ENCODE assay signal across 29 cellular contexts in the genomic region with DNA sequence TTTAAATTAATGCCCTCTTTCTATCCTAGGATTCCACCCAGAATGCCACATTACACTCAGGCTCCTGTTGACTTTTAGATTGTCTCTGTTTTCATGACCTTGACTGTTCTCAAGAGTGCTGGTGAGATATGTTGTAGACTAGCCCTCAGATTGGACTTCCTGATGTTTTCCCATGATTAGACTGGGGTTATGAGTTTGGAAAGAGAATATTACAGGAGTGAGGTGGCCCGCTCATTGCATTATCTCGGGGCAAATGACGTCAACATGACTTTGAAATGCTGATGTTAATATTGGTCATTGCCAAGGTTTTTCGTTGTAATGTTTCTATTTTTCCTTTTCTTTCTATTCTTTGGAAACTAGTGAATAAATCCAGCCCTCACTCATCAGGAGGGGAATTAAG.
"Had no signal": no experiment of that assay in that cellular context is flagged by ENCODE, and none has a peak within 500 bp of the region (broad histone marks: within the 10 kb centered on the region; RNA-seq: fewer than 3 reads in every experiment).

No MANE protein-coding gene starts in this region.

- DNase-seq: activated CD4-positive, alpha-beta memory T cell treated with anti-CD3 and anti-CD28 coated beads, Interleukin-2, amount 10 ng/mL, durations not matched to agents 7 days and 5 days; activated CD4-positive, alpha-beta T cell treated with anti-CD3 and anti-CD28 coated beads for 1 hour; activated CD4-positive, alpha-beta T cell treated with anti-CD3 and anti-CD28 coated beads for 4 hours; activated CD4-positive, alpha-beta T cell treated with anti-CD3 and anti-CD28 coated beads, Interleukin-2, amount 10 ng/mL, durations not matched to agents 7 days and 5 days; activated CD4-positive, alpha-beta T cell treated with anti-CD3 and anti-CD28 coated beads, Interleukin-2, amount 50 U/mL, for 4 hours; activated CD8-positive, alpha-beta memory T cell treated with anti-CD3 and anti-CD28 coated beads, Interleukin-2, amount 50 U/mL, for 48 hours; activated gamma-delta T cell treated with Interleukin-2 at 50 U/mL for 16 hours; activated naive CD4-positive, alpha-beta T cell treated with anti-CD3 and anti-CD28 coated beads, Interleukin-2, amount 50 U/mL, for 16 hours; activated naive CD4-positive, alpha-beta T cell treated with Interleukin-2 at 50 U/mL for 16 hours; activated T-cell treated with anti-CD3 and anti-CD28 coated beads for 4 hours; activated T-cell treated with anti-CD3 and anti-CD28 coated beads, Interleukin-2, amount 50 U/mL, for 24 hours; activated T-cell treated with anti-CD3 and anti-CD28 coated beads, Interleukin-2, amount 50 U/mL, for 72 hours; amniotic stem cell; anterior cingulate cortex; brain microvascular endothelial cell; cortex of kidney; dermis blood vessel endothelial cell; effector CD4-positive, alpha-beta T cell; effector memory CD8-positive, alpha-beta T cell; erythroblast; foreskin melanocyte; T-helper 1 cell; T-helper 17 cell; T1000 had no signal

- H3K4me1 Mint-ChIP-seq: activated CD4-positive, alpha-beta memory T cell treated with anti-CD3 and anti-CD28 coated beads, Interleukin-2, amount 10 ng/mL, durations not matched to agents 7 days and 5 days; activated CD4-positive, alpha-beta T cell treated with anti-CD3 and anti-CD28 coated beads, Interleukin-2, amount 10 ng/mL, durations not matched to agents 7 days and 5 days; central memory CD8-positive, alpha-beta T cell; T-helper 17 cell had no signal

- H3K27ac Mint-ChIP-seq: activated CD4-positive, alpha-beta memory T cell treated with anti-CD3 and anti-CD28 coated beads, Interleukin-2, amount 10 ng/mL, durations not matched to agents 7 days and 5 days; activated CD4-positive, alpha-beta T cell treated with anti-CD3 and anti-CD28 coated beads, Interleukin-2, amount 10 ng/mL, durations not matched to agents 7 days and 5 days; activated naive CD8-positive, alpha-beta T cell; activated T-cell treated with anti-CD3 and anti-CD28 coated beads, Interleukin-2, amount 50 U/mL, for 24 hours; activated T-cell treated with anti-CD3 and anti-CD28 coated beads, Interleukin-2, amount 50 U/mL, for 72 hours; effector memory CD8-positive, alpha-beta T cell; T-helper 17 cell; T-helper 2 cell treated with Interferon-gamma antibody and Interleukin-4, amounts not matched to agents 5 μg/mL and 100 μg/mL, for 36 hours had no signal

- H3K4me3 Mint-ChIP-seq: activated CD4-positive, alpha-beta memory T cell treated with anti-CD3 and anti-CD28 coated beads, Interleukin-2, amount 10 ng/mL, durations not matched to agents 7 days and 5 days; activated CD4-positive, alpha-beta T cell treated with anti-CD3 and anti-CD28 coated beads, Interleukin-2, amount 10 ng/mL, durations not matched to agents 7 days and 5 days; activated naive CD8-positive, alpha-beta T cell; activated T-cell treated with anti-CD3 and anti-CD28 coated beads, Interleukin-2, amount 50 U/mL, for 24 hours; activated T-cell treated with anti-CD3 and anti-CD28 coated beads, Interleukin-2, amount 50 U/mL, for 72 hours; central memory CD8-positive, alpha-beta T cell; effector memory CD8-positive, alpha-beta T cell; T-helper 17 cell; T-helper 2 cell treated with Interferon-gamma antibody and Interleukin-4, amounts not matched to agents 5 μg/mL and 100 μg/mL, for 36 hours had no signal

- H3K36me3 ChIP-seq: brain microvascular endothelial cell, esophagus muscularis mucosa, gastroesophageal sphincter had no signal

- H3K36me3 Mint-ChIP-seq: activated naive CD8-positive, alpha-beta T cell had no signal

- H3K9me3 ChIP-seq: esophagus muscularis mucosa had no signal

- H3K27me3 ChIP-seq: brain microvascular endothelial cell, esophagus muscularis mucosa, gastroesophageal sphincter had no signal

- H3K4me1 ChIP-seq: esophagus muscularis mucosa, gastroesophageal sphincter had no signal

- H3K27me3 Mint-ChIP-seq: activated CD4-positive, alpha-beta memory T cell treated with anti-CD3 and anti-CD28 coated beads, Interleukin-2, amount 10 ng/mL, durations not matched to agents 7 days and 5 days; activated CD4-positive, alpha-beta T cell treated with anti-CD3 and anti-CD28 coated beads, Interleukin-2, amount 10 ng/mL, durations not matched to agents 7 days and 5 days; activated naive CD8-positive, alpha-beta T cell; activated T-cell treated with anti-CD3 and anti-CD28 coated beads, Interleukin-2, amount 50 U/mL, for 24 hours; central memory CD8-positive, alpha-beta T cell; effector memory CD8-positive, alpha-beta T cell; T-helper 17 cell had no signal

- H3K27ac ChIP-seq: brain microvascular endothelial cell, esophagus muscularis mucosa, gastroesophageal sphincter had no signal

- H3K4me3 ChIP-seq: esophagus muscularis mucosa, gastroesophageal sphincter had no signal
